16 cellular contexts compared by ENCODE assay signal in genomic region chr5:108101816-108102215, GRCh38.
DNase-seq lines count a peak whose midpoint lies in the region; ATAC-seq, FAIRE-seq and TF ChIP-seq lines count a peak whose summit lies in the region.
"Had no signal": no experiment of that assay in that cellular context is flagged by ENCODE, and none has a peak within 500 bp of the region (broad histone marks: within the 10 kb centered on the region; RNA-seq: fewer than 3 reads in every experiment).

No MANE protein-coding gene starts in this region.

- H3K4me2 ChIP-seq in hepatocyte = no peak overlapping the region
- H3K4me2 ChIP-seq: PC-9 had no signal

- peak in 3 of 4 donors; percentile 12 to 67 (median 47) for ATAC-seq in heart left ventricle
- ATAC-seq: GM12878 had no signal

- POLR2A ChIA-PET in GM10248 (lab: Yijun Ruan, JAX) = no interaction called here

- 49 to 64% (median 55%) methylated on average over 3 of the region's 3 CpGs for WGBS in heart left ventricle, 4 donors
- WGBS in small intestine, 3 donors = 90 to 94% (median 92%) methylated on average over 3 of the region's 3 CpGs
- WGBS in hepatocyte (ENCODE audit: low lambda C conversion rate, missing lambda C conversion rate) = 82% methylated on average over 3 of the region's 3 CpGs

- H3K27me3 ChIP-seq in heart left ventricle (no peaks in the 10 kb centered on the region), small intestine (ENCODE audit: control insufficient read depth in 2 of 2, insufficient read depth in 2 of 2, low read length in 2 of 2) (no peaks in the 10 kb centered on the region), hepatocyte (no peaks in the 10 kb centered on the region)

- peaks cover 0 to 18% (median 11%) of the 10 kb centered on the region in 12 donors for H3K4me1 ChIP-seq in heart left ventricle
- H3K4me1 ChIP-seq in small intestine (ENCODE audit: control insufficient read depth in 2 of 2, insufficient read depth in 1 of 2, low read depth in 1 of 2, low read length in 1 of 2) = no peaks in the 10 kb centered on the region
- H3K4me1 ChIP-seq in hepatocyte (ENCODE audit: insufficient read depth) = no peaks in the 10 kb centered on the region
- H3K4me1 ChIP-seq: Caco-2 had no signal

- H4K20me1 ChIP-seq in hepatocyte (ENCODE audit: insufficient read depth, poor library complexity, severe bottlenecking) = no peaks in the 10 kb centered on the region

- TF ChIP-seq CTCF in C4-2B (conservative IDR thresholded peaks at IDR 0.05) = no peak
- no peak for TF ChIP-seq CTCF in heart left ventricle (IDR thresholded peaks at IDR 0.05)
- no peak for TF ChIP-seq CTCF in GM10248 (IDR thresholded peaks at IDR 0.05; ENCODE audit: control extremely low read depth, extremely low read depth, low read depth, missing control alignments)
- TF ChIP-seq CTCF in hepatocyte (IDR thresholded peaks at IDR 0.05; ENCODE audit: poor library complexity) = no peak

- H3K79me2 ChIP-seq in hepatocyte = no peaks in the 10 kb centered on the region

- H3K36me3 ChIP-seq in heart left ventricle (no peaks in the 10 kb centered on the region), small intestine (ENCODE audit: control insufficient read depth in 2 of 2, insufficient read depth in 2 of 2, low read length in 2 of 2) (no peaks in the 10 kb centered on the region), hepatocyte (replicated peaks; ENCODE audit: insufficient read depth, low read depth) (no peaks in the 10 kb centered on the region)

- CTCF ChIA-PET in GM10248 (lab: Yijun Ruan, JAX) = interaction anchor here (1.0 to 1.6 kb wide), 2 partner anchors 8 to 39 kb away, joined by 3 read pairs; no protein-coding TSS in a partner anchor

- H3K27ac ChIP-seq in C4-2B = peak overlapping the region; percentile 53
- no peak overlapping the region for H3K27ac ChIP-seq in heart left ventricle
- no peak overlapping the region for H3K27ac ChIP-seq in small intestine (ENCODE audit: low read depth in 1 of 2, low read length in 1 of 2)
- H3K27ac ChIP-seq in hepatocyte = no peak overlapping the region
- H3K27ac ChIP-seq: PC-9 had no signal

- intact Hi-C loops in heart left ventricle (cut with DNase I) = no loop called here

- FAIRE-seq in small intestine (lab: Jason Lieb, UNC) = no peak
- FAIRE-seq: A204.1, GM12878, HTR-8/SVneo had no signal

- H3K4me3 ChIP-seq in heart left ventricle (no peak overlapping the region), small intestine (ENCODE audit: low read depth in 1 of 2, low read length in 2 of 2) (no peak overlapping the region), hepatocyte (no peak overlapping the region)
- H3K4me3 ChIP-seq: GM12878, PC-9 had no signal

- H3K9me2 ChIP-seq in hepatocyte (replicated peaks; ENCODE audit: insufficient read depth) = no peaks in the 10 kb centered on the region

- DNase-seq in anterior cingulate cortex (lab: John Stamatoyannopoulos, UW) (peak in 44 of 58 donors; percentile 1 to 77 (median 16)), heart left ventricle (peak in 1 of 5 donors; percentile 23), nucleus accumbens (lab: John Stamatoyannopoulos, UW) (peak in 34 of 56 donors; percentile 0 to 60 (median 8)), small intestine (no peak), GM10248 (ENCODE audit: extremely low spot score) (no peak), hepatocyte (ENCODE audit: low spot score) (no peak), KBM-7 (no peak)
- DNase-seq: Caco-2, NCI-H1105 treated with DMSO at 0.1 percent for 48 hours, NCI-H187, NCI-H748 treated with DMSO at 0.1 percent for 48 hours, PC-9 had no signal

- in situ Hi-C loops in KBM-7 (cut with MboI; ENCODE audit: low pct_unique_long_range_greater_than_20kb, low sequenced_read_pairs) = no loop called here

- H2AFZ ChIP-seq in hepatocyte = no peak overlapping the region
- H2AFZ ChIP-seq: PC-9 had no signal

- TF ChIP-seq POLR2A in heart left ventricle (IDR thresholded peaks at IDR 0.05) = no peak

- H3K9me3 ChIP-seq in heart left ventricle = no peaks in the 10 kb centered on the region
- no peaks in the 10 kb centered on the region for H3K9me3 ChIP-seq in small intestine (ENCODE audit: control insufficient read depth, low read depth)
- H3K9me3 ChIP-seq in hepatocyte (ENCODE audit: low read depth) = no peaks in the 10 kb centered on the region
- H3K9me3 ChIP-seq: Caco-2 had no signal

Comparison
In these comparisons a context has a peak if more than half of its experiments do, and no peak if none do; other contexts are left out.
1. DNase-seq: peak in anterior cingulate cortex (44 of 58) and nucleus accumbens (34 of 56); none in small intestine (single experiment), GM10248 (single experiment), hepatocyte (single experiment) and KBM-7 (single experiment).